Comparison of ENCODE assay signal across 23 cellular contexts in the genomic region with DNA sequence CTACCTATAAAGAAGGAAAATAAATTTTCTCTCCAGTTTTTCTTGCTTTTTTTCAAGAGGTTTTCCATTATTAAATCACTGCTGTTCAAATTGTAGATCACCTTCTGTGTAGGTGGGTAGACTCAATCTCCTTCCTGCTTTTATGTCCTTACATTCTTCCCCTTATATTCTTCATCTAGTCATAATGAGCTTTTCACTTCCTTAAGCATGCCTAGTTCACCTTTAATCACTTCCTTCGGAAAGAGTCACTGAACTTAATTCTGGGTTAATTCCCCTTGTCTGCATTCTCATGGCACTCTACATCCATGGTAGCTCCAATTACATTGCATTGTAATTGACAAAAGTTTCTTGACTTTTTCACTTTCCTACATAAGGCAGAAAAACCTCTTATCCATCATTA. TPM values are rescaled to one million over a fixed set of nuclear protein-coding genes. Genes with fewer than 3 reads are reported as not detected.
DNase-seq lines count a peak whose midpoint lies in the region; ATAC-seq and TF ChIP-seq lines count a peak whose summit lies in the region.
"Had no signal": no experiment of that assay in that cellular context is flagged by ENCODE, and none has a peak within 500 bp of the region (broad histone marks: within the 10 kb centered on the region; RNA-seq: fewer than 3 reads in every experiment).

No MANE protein-coding gene starts in this region.

- H3K27ac ChIP-seq in CD8-positive, alpha-beta T cell (ENCODE audit: low read depth, low read length), result no peak overlapping the region
- H3K27ac ChIP-seq in OCI-LY3 (ENCODE audit: low read length), result no peak overlapping the region
- peak overlapping the region; percentile 2 for H3K27ac ChIP-seq in neutrophil
- H3K27ac ChIP-seq: 22Rv1, GM23248, PC-9 had no signal

- H3K4me3 ChIP-seq in CD8-positive, alpha-beta T cell (ENCODE audit: low read depth, low read length), result no peak overlapping the region
- H3K4me3 ChIP-seq in OCI-LY3 (ENCODE audit: low read length) (0 out of 2 replicates have a peak overlapping the region, but pooled peaks have one; percentile 0), neutrophil (ENCODE audit: low read depth in 1 of 2, low read length in 1 of 2) (no peak overlapping the region)
- H3K4me3 ChIP-seq: GM23248, HAP-1, PC-9 had no signal

- POLR2A ChIA-PET in activated CD4-positive, alpha-beta T cell treated with anti-CD3 and anti-CD28 coated beads for 36 hours (lab: Charles Lee), result no interaction called here
- POLR2A ChIA-PET in CD8-positive, alpha-beta T cell (lab: Charles Lee), result no interaction called here

- no peaks in the 10 kb centered on the region for H3K27me3 Mint-ChIP-seq in activated CD4-positive, alpha-beta T cell treated with anti-CD3 and anti-CD28 coated beads for 36 hours
- H3K27me3 Mint-ChIP-seq in CD8-positive, alpha-beta T cell (ENCODE audit: low read depth), result no peaks in the 10 kb centered on the region
- H3K27me3 Mint-ChIP-seq: CD4-positive, CD25-positive, alpha-beta regulatory T cell had no signal

- H3K79me2 ChIP-seq in OCI-LY3 (ENCODE audit: low read length), result no peaks in the 10 kb centered on the region

- H3K9me3 Mint-ChIP-seq in activated CD4-positive, alpha-beta T cell treated with anti-CD3 and anti-CD28 coated beads for 36 hours (ENCODE audit: low read depth), result no peaks in the 10 kb centered on the region
- no peaks in the 10 kb centered on the region for H3K9me3 Mint-ChIP-seq in CD8-positive, alpha-beta T cell
- H3K9me3 Mint-ChIP-seq: CD4-positive, CD25-positive, alpha-beta regulatory T cell had no signal

- H3K36me3 ChIP-seq in CD8-positive, alpha-beta T cell (ENCODE audit: insufficient read depth, low read length), result peaks cover 57% of the 10 kb centered on the region
- peaks cover 74% of the 10 kb centered on the region for H3K36me3 ChIP-seq in OCI-LY3 (replicated peaks; ENCODE audit: low read depth, low read length)
- H3K36me3 ChIP-seq in neutrophil, result peaks cover 100% of the 10 kb centered on the region

- ATAC-seq in activated CD4-positive, alpha-beta T cell treated with anti-CD3 and anti-CD28 coated beads for 36 hours, result no peak
- no peak for ATAC-seq in CD8-positive, alpha-beta T cell

- CTCF ChIA-PET in activated CD4-positive, alpha-beta T cell treated with anti-CD3 and anti-CD28 coated beads for 36 hours (lab: Charles Lee), result interaction anchor here (0.6 kb wide), 2 partner anchors 12 to 65 kb away, joined by 3 to 4 read pairs; no protein-coding TSS in a partner anchor
- CTCF ChIA-PET in CD8-positive, alpha-beta T cell (lab: Charles Lee), result no interaction called here

- peaks cover 11% of the 10 kb centered on the region for H3K4me1 Mint-ChIP-seq in activated CD4-positive, alpha-beta T cell treated with anti-CD3 and anti-CD28 coated beads for 36 hours
- H3K4me1 Mint-ChIP-seq in CD8-positive, alpha-beta T cell (ENCODE audit: low read depth), result peaks cover 2% of the 10 kb centered on the region

- H3K9ac ChIP-seq in OCI-LY3 (ENCODE audit: low read length), result no peak overlapping the region
- H3K9ac ChIP-seq: GM23248 had no signal

- TF ChIP-seq CTCF in CD8-positive, alpha-beta T cell (IDR thresholded peaks at IDR 0.05), result no peak
- TF ChIP-seq CTCF in OCI-LY3 (IDR thresholded peaks at IDR 0.05; ENCODE audit: low read depth, low read length) (no peak), neutrophil (IDR thresholded peaks at IDR 0.05) (no peak)

- H3K4me2 ChIP-seq in OCI-LY3 (ENCODE audit: low read length), result peak overlapping the region; percentile 47
- H3K4me2 ChIP-seq: PC-9 had no signal

- no peak for DNase-seq in activated CD4-positive, alpha-beta T cell treated with anti-CD3 and anti-CD28 coated beads for 36 hours
- DNase-seq in activated CD4-positive, alpha-beta T cell treated with anti-CD3 and anti-CD28 coated beads, Interleukin-2, amount 50 U/mL, for 48 hours, result no peak
- DNase-seq in CD8-positive, alpha-beta T cell, result no peak
- no peak for DNase-seq in NK-92 (lab: John Stamatoyannopoulos, UW; ENCODE audit: unreplicated experiment)
- no peak for DNase-seq in activated CD8-positive, alpha-beta memory T cell treated with anti-CD3 and anti-CD28 coated beads for 24 hours
- DNase-seq in middle frontal gyrus (ENCODE audit: extremely low spot score, low spot score), result no peak
- DNase-seq: AML-193; CD4-positive, CD25-positive, alpha-beta regulatory T cell; GM23248; IMR-90; Karpas-422; NCI-H1048; NCI-H1436; NCI-H1930; NCI-H226; NCI-H524; NCI-H82; PC-9 had no signal

- H2AFZ ChIP-seq in OCI-LY3 (ENCODE audit: low read depth, low read length), result no peak overlapping the region
- H2AFZ ChIP-seq: GM23248, PC-9 had no signal

- no peaks in the 10 kb centered on the region for H3K9me3 ChIP-seq in CD8-positive, alpha-beta T cell (ENCODE audit: low read length)
- H3K9me3 ChIP-seq in OCI-LY3 (ENCODE audit: insufficient read depth, low read length), result no peaks in the 10 kb centered on the region
- H3K9me3 ChIP-seq in neutrophil, result no peaks in the 10 kb centered on the region
- H3K9me3 ChIP-seq: HAP-1 had no signal

- no peaks in the 10 kb centered on the region for H3K27me3 ChIP-seq in CD8-positive, alpha-beta T cell (ENCODE audit: insufficient read depth, low read length)
- H3K27me3 ChIP-seq in OCI-LY3 (ENCODE audit: low read depth, low read length), result peaks cover 10% of the 10 kb centered on the region; the same call in 1 of the 2 replicates
- H3K27me3 ChIP-seq in neutrophil, result no peaks in the 10 kb centered on the region

- peak overlapping the region; percentile 9 for H3K27ac Mint-ChIP-seq in activated CD4-positive, alpha-beta T cell treated with anti-CD3 and anti-CD28 coated beads for 36 hours
- peak overlapping the region; percentile 67 for H3K27ac Mint-ChIP-seq in CD8-positive, alpha-beta T cell

- intact Hi-C loops in activated CD4-positive, alpha-beta T cell treated with anti-CD3 and anti-CD28 coated beads for 36 hours (cut with DNase I, micrococcal nuclease), result no loop called here
- intact Hi-C loops in CD8-positive, alpha-beta T cell (cut with DNase I, micrococcal nuclease), result no loop called here

- H3K4me1 ChIP-seq in CD8-positive, alpha-beta T cell (ENCODE audit: insufficient read depth, low read length), result no peaks in the 10 kb centered on the region
- peaks cover 41% of the 10 kb centered on the region for H3K4me1 ChIP-seq in OCI-LY3 (ENCODE audit: low read length)
- H3K4me1 ChIP-seq in neutrophil (ENCODE audit: control insufficient read depth in 1 of 2, insufficient read depth in 1 of 2, low read depth in 1 of 2, low read length in 1 of 2), result no peaks in the 10 kb centered on the region
- H3K4me1 ChIP-seq: HAP-1 had no signal

- peaks cover 23% of the 10 kb centered on the region for H4K20me1 ChIP-seq in OCI-LY3 (ENCODE audit: insufficient read depth, low read length)

- H3K36me3 Mint-ChIP-seq in activated CD4-positive, alpha-beta T cell treated with anti-CD3 and anti-CD28 coated beads for 36 hours (ENCODE audit: low read depth), result peaks cover 55% of the 10 kb centered on the region
- H3K36me3 Mint-ChIP-seq in CD8-positive, alpha-beta T cell, result peaks cover 83% of the 10 kb centered on the region

- no peak overlapping the region for H3K4me3 Mint-ChIP-seq in activated CD4-positive, alpha-beta T cell treated with anti-CD3 and anti-CD28 coated beads for 36 hours
- H3K4me3 Mint-ChIP-seq in CD8-positive, alpha-beta T cell, result no peak overlapping the region
- H3K4me3 Mint-ChIP-seq: CD4-positive, CD25-positive, alpha-beta regulatory T cell had no signal

RNA-seq across cellular contexts. Expression of gene FAM177B, which starts 6.1 kb away (rescaled TPM):
- not detected for total RNA-seq in activated CD4-positive, alpha-beta T cell treated with anti-CD3 and anti-CD28 coated beads for 36 hours
- not detected for total RNA-seq in CD8-positive, alpha-beta T cell
- total RNA-seq: CD4-positive, CD25-positive, alpha-beta regulatory T cell; GM23248; IMR-90; MCF 10A; PC-9 had no signal

RNA-seq across cellular contexts. Expression of gene BROX, which starts 18.5 kb away (rescaled TPM):
- total RNA-seq in activated CD4-positive, alpha-beta T cell treated with anti-CD3 and anti-CD28 coated beads for 36 hours, result 10 to 100 TPM; 37.5 to 42.9 TPM
- total RNA-seq in CD8-positive, alpha-beta T cell, result 10 to 100 TPM; 33.9 to 39.6 TPM

RNA-seq across cellular contexts. Expression of gene AIDA, which starts 18.6 kb away (rescaled TPM):
- 10 to 100 TPM; 60.1 to 70.7 TPM for total RNA-seq in activated CD4-positive, alpha-beta T cell treated with anti-CD3 and anti-CD28 coated beads for 36 hours
- total RNA-seq in CD8-positive, alpha-beta T cell, result 10 to 100 TPM; 22.0 to 22.7 TPM
